Comparison of ENCODE assay signal across 30 cellular contexts in the genomic region with DNA sequence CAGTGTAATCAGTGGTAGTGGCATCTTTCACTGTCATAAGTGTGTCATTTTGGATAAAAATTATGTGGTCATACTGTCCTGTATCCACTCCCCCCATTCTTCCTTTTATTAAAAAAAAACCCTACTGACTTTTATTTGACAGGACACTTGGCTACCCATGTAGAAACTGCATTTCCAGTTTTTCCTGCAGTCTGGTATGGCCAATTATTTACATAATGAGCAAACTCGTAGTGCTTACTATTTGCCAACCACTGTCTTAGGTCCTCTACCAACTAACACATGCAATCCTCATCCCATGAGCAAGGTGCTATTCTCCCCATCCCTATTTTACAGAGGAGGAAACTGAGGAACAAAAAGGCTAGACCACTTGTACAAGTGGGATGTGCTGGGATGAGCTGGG.
"Had no signal": no experiment of that assay in that cellular context is flagged by ENCODE, and none has a peak within 500 bp of the region (broad histone marks: within the 10 kb centered on the region; RNA-seq: fewer than 3 reads in every experiment).

No MANE protein-coding gene starts in this region.

- H3K4me1 ChIP-seq: adrenal gland, SJCRH30 had no signal

- DNase-seq: activated CD4-positive, alpha-beta T cell treated with anti-CD3 and anti-CD28 coated beads, Interleukin-2, amount 10 ng/mL, durations not matched to agents 24 days and 14 days; activated CD4-positive, alpha-beta T cell treated with anti-CD3 and anti-CD28 coated beads, Interleukin-2, amount 50 U/mL, for 4 hours; activated CD8-positive, alpha-beta T cell treated with anti-CD3 and anti-CD28 coated beads, Interleukin-2, amount 10 ng/mL, durations not matched to agents 7 days and 5 days; activated gamma-delta T cell; activated naive CD4-positive, alpha-beta T cell treated with Interleukin-2 at 50 U/mL for 16 hours; activated naive CD8-positive, alpha-beta T cell treated with anti-CD3 and anti-CD28 coated beads, Interleukin-2, amount 10 ng/mL, durations not matched to agents 7 days and 5 days; activated T-cell treated with anti-CD3 and anti-CD28 coated beads, Interleukin-2, amount 50 U/mL, for 24 hours; adrenal gland; Karpas-422; KBM-7; MG63; NCI-H1048; NCI-H1105 treated with DMSO at 0.1 percent for 48 hours; NCI-H1436; NCI-H1694; NCI-H1930; NCI-H2081 treated with DMSO at 0.1 percent for 48 hours; NCI-H226; NCI-H446 treated with DMSO at 0.1 percent for 48 hours; NCI-H524; NCI-H69; SJCRH30; T1000 had no signal

- H3K9me3 ChIP-seq: adrenal gland, MG63, SJCRH30 had no signal

- H3K27ac ChIP-seq: adrenal gland, cardiac muscle cell, PC-9, RWPE1, SJCRH30, SK-N-MC had no signal

- H3K36me3 ChIP-seq: adrenal gland, cardiac muscle cell, MG63, SJCRH30 had no signal

- H3K4me3 ChIP-seq: adrenal gland, cardiac muscle cell, MG63, PC-9, SJCRH30, SK-N-MC had no signal

- H3K27me3 ChIP-seq: adrenal gland, cardiac muscle cell, SJCRH30 had no signal

- FAIRE-seq: astrocyte, RCC 7860, TTC549 had no signal
